19 cellular contexts compared by ENCODE assay signal in the genomic region with DNA sequence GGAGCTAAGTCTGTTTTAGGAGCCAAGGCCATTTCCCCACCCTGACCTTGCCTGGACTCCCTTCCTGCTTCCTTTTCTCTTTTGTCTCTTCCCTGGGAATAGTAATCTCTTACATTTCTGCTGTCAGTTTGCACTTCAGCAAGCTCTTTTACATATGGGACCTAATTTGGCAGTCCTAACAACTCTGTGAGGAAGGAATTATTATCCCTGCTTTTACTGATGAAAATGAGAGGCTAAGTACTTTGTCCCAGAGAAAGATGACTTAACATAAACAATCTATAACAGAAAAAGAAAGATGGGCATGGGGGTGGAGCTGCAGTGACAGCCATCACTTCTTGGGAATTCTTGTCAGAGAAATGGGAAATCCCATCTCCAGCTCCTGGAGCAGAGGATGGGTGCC. TPM values are rescaled to one million over a fixed set of nuclear protein-coding genes. Genes with fewer than 3 reads are reported as not detected.
DNase-seq lines count a peak whose midpoint lies in the region; TF ChIP-seq lines count a peak whose summit lies in the region.
"Had no signal": no experiment of that assay in that cellular context is flagged by ENCODE, and none has a peak within 500 bp of the region (broad histone marks: within the 10 kb centered on the region; RNA-seq: fewer than 3 reads in every experiment).

No MANE protein-coding gene starts in this region.

- H3K79me1 ChIP-seq in neuronal stem cell (ENCODE audit: low read depth, low read length) = no peaks in the 10 kb centered on the region

- H3K4me2 ChIP-seq in neuronal stem cell (ENCODE audit: insufficient read depth, low read length, poor library complexity, severe bottlenecking) = no peak overlapping the region
- H3K4me2 ChIP-seq: KMS-11, PC-9 had no signal

- H4K91ac ChIP-seq in neuronal stem cell (ENCODE audit: low read depth, low read length, poor library complexity) = no peak overlapping the region

- H3K14ac ChIP-seq in neuronal stem cell (ENCODE audit: low read length) = no peak overlapping the region

- H3K18ac ChIP-seq in neuronal stem cell (ENCODE audit: low read length) = no peak overlapping the region

- H3K23ac ChIP-seq in neuronal stem cell (ENCODE audit: low read depth, low read length, poor library complexity) = no peak overlapping the region

- DNase-seq in adipocyte (ENCODE audit: low read depth) (no peak), fibroblast of pulmonary artery (ENCODE audit: low read depth) (peak; percentile 14), neuronal stem cell (ENCODE audit: low spot score) (no peak), transverse colon (no peak), DMS 273 (lab: John Stamatoyannopoulos, UW; ENCODE audit: unreplicated experiment) (no peak), NCI-H774 (lab: John Stamatoyannopoulos, UW) (no peak), NCI-H69 (lab: John Stamatoyannopoulos, UW) (no peak)
- DNase-seq: AML-193; CD8-positive, alpha-beta memory T cell; cerebellar nuclear complex; DMS79; erythroblast; NCI-H1694 treated with DMSO at 0.1 percent for 48 hours; PC-9 had no signal

- H3K27ac ChIP-seq in neuronal stem cell (replicated peaks; ENCODE audit: low read length) = no peak overlapping the region
- peak overlapping the region; percentile 64 to 86 (median 76) for H3K27ac ChIP-seq in transverse colon
- H3K27ac ChIP-seq: GM23248, KMS-11, PC-9, testis had no signal

- H2BK120ac ChIP-seq in neuronal stem cell (ENCODE audit: low read depth, low read length) = no peak overlapping the region

- no peaks in the 10 kb centered on the region for H3K9me3 ChIP-seq in adipocyte (ENCODE audit: control insufficient read depth, low read length)
- H3K9me3 ChIP-seq in neuronal stem cell (replicated peaks in 1 of 2; ENCODE audit: control insufficient read depth in 2 of 2, insufficient read depth in 1 of 2, low read depth in 1 of 2, low read length in 2 of 2) = no peaks in the 10 kb centered on the region
- no peaks in the 10 kb centered on the region for H3K9me3 ChIP-seq in transverse colon
- H3K9me3 ChIP-seq: testis had no signal

- H3K27me3 ChIP-seq in adipocyte (replicated peaks; ENCODE audit: control insufficient read depth, insufficient read depth, low read length) (no peaks in the 10 kb centered on the region), neuronal stem cell (ENCODE audit: control insufficient read depth in 3 of 3, insufficient read depth in 3 of 3, low read depth in 1 of 3, low read length in 3 of 3) (peaks cover 0 to 6% (median 0%) of the 10 kb centered on the region in 3 experiments), transverse colon (no peaks in the 10 kb centered on the region)
- H3K27me3 ChIP-seq: testis had no signal

- intact Hi-C loops in transverse colon (cut with DNase I; ENCODE audit: low total_unique reads) = loop anchor here (5.0 to 10.0 kb wide), 2 partner anchors 119 to 287 kb away; a partner anchor contains a TSS

- H3K4ac ChIP-seq in neuronal stem cell (ENCODE audit: low read length) = no peak overlapping the region

- no peak overlapping the region for H4K8ac ChIP-seq in neuronal stem cell (ENCODE audit: low read depth, low read length)

- H3K4me1 ChIP-seq in adipocyte (ENCODE audit: control insufficient read depth, insufficient read depth, low read length) (peaks cover 54% of the 10 kb centered on the region), neuronal stem cell (ENCODE audit: control insufficient read depth in 2 of 2, insufficient read depth in 1 of 2, low read depth in 1 of 2, low read length in 2 of 2) (peaks cover 30 to 36% of the 10 kb centered on the region in 2 donors), transverse colon (peaks cover 13 to 38% (median 20%) of the 10 kb centered on the region in 4 donors)

- no peak overlapping the region for H2AK5ac ChIP-seq in neuronal stem cell (ENCODE audit: low read depth, low read length)

- H2BK15ac ChIP-seq in neuronal stem cell (ENCODE audit: low read length) = no peak overlapping the region

- no peak overlapping the region for H2BK5ac ChIP-seq in neuronal stem cell (ENCODE audit: low read length)

- H2BK12ac ChIP-seq in neuronal stem cell (ENCODE audit: low read length) = no peak overlapping the region

- TF ChIP-seq CTCF in fibroblast of pulmonary artery (IDR thresholded peaks at IDR 0.05; ENCODE audit: low read length, missing control alignments) = no peak
- no peak for TF ChIP-seq CTCF in transverse colon (IDR thresholded peaks at IDR 0.05)

- TF ChIP-seq POLR2A in transverse colon (IDR thresholded peaks at IDR 0.05) = no peak

- no peak for TF ChIP-seq EP300 in transverse colon (IDR thresholded peaks at IDR 0.05; ENCODE audit: low read depth)

- H3K4me3 ChIP-seq in adipocyte (ENCODE audit: low read length) (no peak overlapping the region), fibroblast of pulmonary artery (replicated peaks; ENCODE audit: low read depth, low read length) (no peak overlapping the region), neuronal stem cell (ENCODE audit: low read length in 2 of 2) (no peak overlapping the region), transverse colon (no peak overlapping the region)
- H3K4me3 ChIP-seq: GM23248, PC-9, testis had no signal

- H3K36me3 ChIP-seq in adipocyte (ENCODE audit: control insufficient read depth, insufficient read depth, low read length, severe bottlenecking) (no peaks in the 10 kb centered on the region), neuronal stem cell (replicated peaks in 1 of 2; ENCODE audit: control insufficient read depth in 2 of 2, insufficient read depth in 2 of 2, low read length in 2 of 2) (no peaks in the 10 kb centered on the region), transverse colon (no peaks in the 10 kb centered on the region)

- peak overlapping the region; percentile 93 for H2AFZ ChIP-seq in neuronal stem cell (ENCODE audit: low read length)
- H2AFZ ChIP-seq: GM23248, PC-9 had no signal

- in situ Hi-C loops in transverse colon (cut with MboI; ENCODE audit: low pct_ligation_motif_present in 1 of 4, low pct_unique_long_range_greater_than_20kb in 1 of 4, low sequenced_read_pairs in 3 of 4) = loop anchor here in 3 of 4 donors (5.0 to 10.0 kb wide), 2 partner anchors 194 to 197 kb away; no protein-coding TSS in a partner anchor

- H3K9ac ChIP-seq in adipocyte (ENCODE audit: low read length) (peak overlapping the region; percentile 53), neuronal stem cell (ENCODE audit: low read depth, low read length, poor library complexity) (no peak overlapping the region)
- H3K9ac ChIP-seq: GM23248, KMS-11 had no signal

RNA-seq across cellular contexts. Expression of a gene that starts 13.9 kb away (rescaled TPM):
- 0.11 TPM for polyA plus RNA-seq in neuronal stem cell (2013, experiment 1 of 2)
- polyA plus RNA-seq in neuronal stem cell (2013, experiment 2 of 2) = 0.08 TPM
- total RNA-seq in transverse colon = not detected
- total RNA-seq: activated CD4-positive, alpha-beta memory T cell treated with anti-CD3 and anti-CD28 coated beads for 36 hours; CD8-positive, alpha-beta memory T cell; GM23248; PC-9; T-helper 2 cell treated with Interferon-gamma antibody and Interleukin-4, amounts not matched to agents 100 ng/mL and 5 ng/mL, for 36 hours had no signal
- polyA plus RNA-seq: CD8-positive, alpha-beta memory T cell; GM23248 had no signal

RNA-seq across cellular contexts. Expression of a gene that starts 32.2 kb away (rescaled TPM):
- 3.9 TPM for polyA plus RNA-seq in neuronal stem cell (2013, experiment 1 of 2)
- 4.0 TPM for polyA plus RNA-seq in neuronal stem cell (2013, experiment 2 of 2)
- 10 to 100 TPM; 15.4 to 35.2 (median 23.3) TPM for total RNA-seq in transverse colon
- total RNA-seq: activated CD4-positive, alpha-beta memory T cell treated with anti-CD3 and anti-CD28 coated beads for 36 hours; CD8-positive, alpha-beta memory T cell; PC-9; T-helper 2 cell treated with Interferon-gamma antibody and Interleukin-4, amounts not matched to agents 100 ng/mL and 5 ng/mL, for 36 hours had no signal
- polyA plus RNA-seq: CD8-positive, alpha-beta memory T cell had no signal
